Comparison of ENCODE assay signal across 1 cellular context in genomic region chr20:22333885-22334545, GRCh38.
TF ChIP-seq lines count a peak whose summit lies in the region.

No MANE protein-coding gene starts in this region.

TF ChIP-seq in HepG2, 621 proteins besides CTCF, POLR2A, EP300 and RAD21 (continued from another document and continues in another):
- TF ChIP-seq ZGPAT (CRISPR knock-in tag; IDR thresholded peaks at IDR 0.05) (0 out of 2 replicates have a peak, but pooled peaks have one; percentile 43), MAZ (IDR thresholded peaks at IDR 0.05; ENCODE audit: borderline replicate concordance, low read depth, low read length) (no peak), MAZ (CRISPR knock-in tag; IDR thresholded peaks at IDR 0.05; ENCODE audit: low read depth) (0 out of 2 replicates have a peak, but pooled peaks have one; percentile 26), ZBTB39 (CRISPR knock-in tag; IDR thresholded peaks at IDR 0.05) (no peak), BCL3 (CRISPR knock-in tag; IDR thresholded peaks at IDR 0.05) (0 out of 2 replicates have a peak, but pooled peaks have one; percentile 58), USF2 (IDR thresholded peaks at IDR 0.05; ENCODE audit: low read depth, low read length) (0 out of 2 replicates have a peak, but pooled peaks have one; percentile 25), USF2 (CRISPR knock-in tag; IDR thresholded peaks at IDR 0.05; ENCODE audit: borderline replicate concordance) (no peak), AGO2 (optimal IDR thresholded peaks at IDR 0.05; ENCODE audit: low read depth, low read length) (no peak), HIVEP1 (CRISPR knock-in tag; IDR thresholded peaks at IDR 0.05) (no peak), ZBTB37 (CRISPR knock-in tag; IDR thresholded peaks at IDR 0.05) (no peak), ZNF451 (CRISPR knock-in tag; IDR thresholded peaks at IDR 0.05) (no peak), PAX8 (CRISPR knock-in tag; IDR thresholded peaks at IDR 0.05; ENCODE audit: borderline replicate concordance) (no peak), ZFP36L1 (CRISPR knock-in tag; IDR thresholded peaks at IDR 0.05) (0 out of 2 replicates have a peak, but pooled peaks have one; percentile 26), KLF11 (CRISPR knock-in tag; IDR thresholded peaks at IDR 0.05) (0 out of 2 replicates have a peak, but pooled peaks have one; percentile 25), ZNF709 (CRISPR knock-in tag; IDR thresholded peaks at IDR 0.05) (no peak), SMARCC2 (IDR thresholded peaks at IDR 0.05) (no peak), NKX3-1 (CRISPR knock-in tag; IDR thresholded peaks at IDR 0.05) (no peak), ZMYM4 (CRISPR knock-in tag; IDR thresholded peaks at IDR 0.05) (no peak), REL (CRISPR knock-in tag; conservative IDR thresholded peaks at IDR 0.05) (no peak), SIN3B (IDR thresholded peaks at IDR 0.05; ENCODE audit: low read length) (0 out of 2 replicates have a peak, but pooled peaks have one; percentile 27), ZNF678 (CRISPR knock-in tag; IDR thresholded peaks at IDR 0.05) (no peak), CEBPB (IDR thresholded peaks at IDR 0.05; ENCODE audit: borderline replicate concordance, low read depth, low read length) (no peak)
- TF ChIP-seq, protein P1, sequence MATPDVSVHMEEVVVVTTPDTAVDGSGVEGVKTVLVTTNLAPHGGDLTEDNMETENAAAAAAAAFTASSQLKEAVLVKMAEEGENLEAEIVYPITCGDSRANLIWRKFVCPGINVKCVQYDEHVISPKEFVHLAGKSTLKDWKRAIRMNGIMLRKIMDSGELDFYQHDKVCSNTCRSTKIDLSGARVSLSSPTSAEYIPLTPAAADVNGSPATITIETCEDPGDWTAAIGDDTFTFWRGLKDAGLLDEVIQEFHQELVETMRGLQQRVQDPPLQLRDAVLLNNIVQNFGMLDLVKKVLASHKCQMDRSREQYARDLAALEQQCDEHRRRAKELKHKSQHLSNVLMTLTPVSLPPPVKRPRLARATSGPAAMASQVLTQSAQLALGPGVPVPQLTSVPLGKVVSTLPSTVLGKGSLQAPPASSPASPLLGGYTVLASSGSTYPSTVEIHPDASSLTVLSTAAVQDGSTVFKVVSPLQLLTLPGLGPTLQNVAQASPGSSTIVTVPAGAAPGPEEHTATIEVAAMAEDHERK (CRISPR knock-in tag; IDR thresholded peaks at IDR 0.05; ENCODE audit: low read depth), result no peak
- TF ChIP-seq, protein P2, sequence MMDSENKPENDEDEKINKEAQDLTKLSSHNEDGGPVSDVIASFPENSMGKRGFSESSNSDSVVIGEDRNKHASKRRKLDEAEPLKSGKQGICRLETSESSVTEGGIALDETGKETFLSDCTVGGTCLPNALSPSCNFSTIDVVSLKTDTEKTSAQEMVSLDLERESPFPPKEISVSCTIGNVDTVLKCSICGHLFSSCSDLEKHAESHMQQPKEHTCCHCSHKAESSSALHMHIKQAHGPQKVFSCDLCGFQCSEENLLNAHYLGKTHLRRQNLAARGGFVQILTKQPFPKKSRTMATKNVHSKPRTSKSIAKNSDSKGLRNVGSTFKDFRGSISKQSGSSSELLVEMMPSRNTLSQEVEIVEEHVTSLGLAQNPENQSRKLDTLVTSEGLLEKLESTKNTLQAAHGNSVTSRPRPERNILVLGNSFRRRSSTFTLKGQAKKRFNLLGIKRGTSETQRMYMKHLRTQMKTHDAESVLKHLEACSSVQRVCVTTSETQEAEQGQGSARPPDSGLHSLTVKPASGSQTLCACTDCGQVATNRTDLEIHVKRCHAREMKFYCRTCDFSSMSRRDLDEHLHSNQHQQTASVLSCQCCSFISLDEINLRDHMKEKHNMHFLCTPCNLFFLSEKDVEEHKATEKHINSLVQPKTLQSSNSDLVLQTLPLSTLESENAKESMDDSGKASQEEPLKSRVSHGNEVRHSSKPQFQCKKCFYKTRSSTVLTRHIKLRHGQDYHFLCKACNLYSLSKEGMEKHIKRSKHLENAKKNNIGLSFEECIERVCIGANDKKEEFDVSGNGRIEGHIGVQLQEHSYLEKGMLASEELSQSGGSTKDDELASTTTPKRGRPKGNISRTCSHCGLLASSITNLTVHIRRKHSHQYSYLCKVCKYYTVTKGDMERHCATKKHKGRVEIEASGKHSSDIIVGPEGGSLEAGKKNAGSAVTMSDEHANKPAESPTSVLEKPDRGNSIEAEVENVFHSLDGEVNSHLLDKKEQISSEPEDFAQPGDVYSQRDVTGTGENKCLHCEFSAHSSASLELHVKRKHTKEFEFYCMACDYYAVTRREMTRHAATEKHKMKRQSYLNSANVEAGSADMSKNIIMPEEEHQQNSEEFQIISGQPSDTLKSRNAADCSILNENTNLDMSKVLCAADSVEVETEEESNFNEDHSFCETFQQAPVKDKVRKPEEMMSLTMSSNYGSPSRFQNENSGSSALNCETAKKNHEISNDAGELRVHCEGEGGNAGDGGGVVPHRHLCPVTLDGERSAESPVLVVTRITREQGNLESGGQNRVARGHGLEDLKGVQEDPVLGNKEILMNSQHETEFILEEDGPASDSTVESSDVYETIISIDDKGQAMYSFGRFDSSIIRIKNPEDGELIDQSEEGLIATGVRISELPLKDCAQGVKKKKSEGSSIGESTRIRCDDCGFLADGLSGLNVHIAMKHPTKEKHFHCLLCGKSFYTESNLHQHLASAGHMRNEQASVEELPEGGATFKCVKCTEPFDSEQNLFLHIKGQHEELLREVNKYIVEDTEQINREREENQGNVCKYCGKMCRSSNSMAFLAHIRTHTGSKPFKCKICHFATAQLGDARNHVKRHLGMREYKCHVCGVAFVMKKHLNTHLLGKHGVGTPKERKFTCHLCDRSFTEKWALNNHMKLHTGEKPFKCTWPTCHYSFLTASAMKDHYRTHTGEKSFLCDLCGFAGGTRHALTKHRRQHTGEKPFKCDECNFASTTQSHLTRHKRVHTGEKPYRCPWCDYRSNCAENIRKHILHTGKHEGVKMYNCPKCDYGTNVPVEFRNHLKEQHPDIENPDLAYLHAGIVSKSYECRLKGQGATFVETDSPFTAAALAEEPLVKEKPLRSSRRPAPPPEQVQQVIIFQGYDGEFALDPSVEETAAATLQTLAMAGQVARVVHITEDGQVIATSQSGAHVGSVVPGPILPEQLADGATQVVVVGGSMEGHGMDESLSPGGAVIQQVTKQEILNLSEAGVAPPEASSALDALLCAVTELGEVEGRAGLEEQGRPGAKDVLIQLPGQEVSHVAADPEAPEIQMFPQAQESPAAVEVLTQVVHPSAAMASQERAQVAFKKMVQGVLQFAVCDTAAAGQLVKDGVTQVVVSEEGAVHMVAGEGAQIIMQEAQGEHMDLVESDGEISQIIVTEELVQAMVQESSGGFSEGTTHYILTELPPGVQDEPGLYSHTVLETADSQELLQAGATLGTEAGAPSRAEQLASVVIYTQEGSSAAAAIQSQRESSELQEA (CRISPR knock-in tag; IDR thresholded peaks at IDR 0.05; ENCODE audit: not compliant biosample characterization), result no peak
- TF ChIP-seq, protein P3, sequence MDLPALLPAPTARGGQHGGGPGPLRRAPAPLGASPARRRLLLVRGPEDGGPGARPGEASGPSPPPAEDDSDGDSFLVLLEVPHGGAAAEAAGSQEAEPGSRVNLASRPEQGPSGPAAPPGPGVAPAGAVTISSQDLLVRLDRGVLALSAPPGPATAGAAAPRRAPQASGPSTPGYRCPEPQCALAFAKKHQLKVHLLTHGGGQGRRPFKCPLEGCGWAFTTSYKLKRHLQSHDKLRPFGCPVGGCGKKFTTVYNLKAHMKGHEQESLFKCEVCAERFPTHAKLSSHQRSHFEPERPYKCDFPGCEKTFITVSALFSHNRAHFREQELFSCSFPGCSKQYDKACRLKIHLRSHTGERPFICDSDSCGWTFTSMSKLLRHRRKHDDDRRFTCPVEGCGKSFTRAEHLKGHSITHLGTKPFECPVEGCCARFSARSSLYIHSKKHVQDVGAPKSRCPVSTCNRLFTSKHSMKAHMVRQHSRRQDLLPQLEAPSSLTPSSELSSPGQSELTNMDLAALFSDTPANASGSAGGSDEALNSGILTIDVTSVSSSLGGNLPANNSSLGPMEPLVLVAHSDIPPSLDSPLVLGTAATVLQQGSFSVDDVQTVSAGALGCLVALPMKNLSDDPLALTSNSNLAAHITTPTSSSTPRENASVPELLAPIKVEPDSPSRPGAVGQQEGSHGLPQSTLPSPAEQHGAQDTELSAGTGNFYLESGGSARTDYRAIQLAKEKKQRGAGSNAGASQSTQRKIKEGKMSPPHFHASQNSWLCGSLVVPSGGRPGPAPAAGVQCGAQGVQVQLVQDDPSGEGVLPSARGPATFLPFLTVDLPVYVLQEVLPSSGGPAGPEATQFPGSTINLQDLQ (CRISPR knock-in tag; IDR thresholded peaks at IDR 0.05), result no peak
- TF ChIP-seq, protein P4, sequence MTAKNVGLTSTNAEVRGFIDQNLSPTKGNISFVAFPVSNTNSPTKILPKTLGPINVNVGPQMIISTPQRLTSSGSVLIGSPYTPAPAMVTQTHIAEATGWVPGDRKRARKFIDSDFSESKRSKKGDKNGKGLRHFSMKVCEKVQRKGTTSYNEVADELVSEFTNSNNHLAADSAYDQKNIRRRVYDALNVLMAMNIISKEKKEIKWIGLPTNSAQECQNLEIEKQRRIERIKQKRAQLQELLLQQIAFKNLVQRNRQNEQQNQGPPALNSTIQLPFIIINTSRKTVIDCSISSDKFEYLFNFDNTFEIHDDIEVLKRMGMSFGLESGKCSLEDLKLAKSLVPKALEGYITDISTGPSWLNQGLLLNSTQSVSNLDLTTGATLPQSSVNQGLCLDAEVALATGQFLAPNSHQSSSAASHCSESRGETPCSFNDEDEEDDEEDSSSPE (CRISPR knock-in tag; IDR thresholded peaks at IDR 0.05), result no peak
- TF ChIP-seq, protein P5, sequence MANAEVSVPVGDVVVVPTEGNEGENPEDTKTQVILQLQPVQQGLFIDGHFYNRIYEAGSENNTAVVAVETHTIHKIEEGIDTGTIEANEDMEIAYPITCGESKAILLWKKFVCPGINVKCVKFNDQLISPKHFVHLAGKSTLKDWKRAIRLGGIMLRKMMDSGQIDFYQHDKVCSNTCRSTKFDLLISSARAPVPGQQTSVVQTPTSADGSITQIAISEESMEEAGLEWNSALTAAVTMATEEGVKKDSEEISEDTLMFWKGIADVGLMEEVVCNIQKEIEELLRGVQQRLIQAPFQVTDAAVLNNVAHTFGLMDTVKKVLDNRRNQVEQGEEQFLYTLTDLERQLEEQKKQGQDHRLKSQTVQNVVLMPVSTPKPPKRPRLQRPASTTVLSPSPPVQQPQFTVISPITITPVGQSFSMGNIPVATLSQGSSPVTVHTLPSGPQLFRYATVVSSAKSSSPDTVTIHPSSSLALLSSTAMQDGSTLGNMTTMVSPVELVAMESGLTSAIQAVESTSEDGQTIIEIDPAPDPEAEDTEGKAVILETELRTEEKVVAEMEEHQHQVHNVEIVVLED (CRISPR knock-in tag; IDR thresholded peaks at IDR 0.05; ENCODE audit: borderline replicate concordance), result peak; percentile 38; the same call in 1 of the 2 replicates
